12 cellular contexts compared by ENCODE assay signal in genomic region chr12:114408881-114409795, GRCh38. TPM values are rescaled to one million over a fixed set of nuclear protein-coding genes. Genes with fewer than 3 reads are reported as not detected.
A peak's percentile ranks its signal among the peaks of the same experiment; 100 is the strongest.
DNase-seq lines count a peak whose midpoint lies in the region; ATAC-seq and TF ChIP-seq lines count a peak whose summit lies in the region.
"Had no signal": no experiment of that assay in that cellular context is flagged by ENCODE, and none has a peak within 500 bp of the region (broad histone marks: within the 10 kb centered on the region; RNA-seq: fewer than 3 reads in every experiment).

No MANE protein-coding gene starts in this region.

- intact Hi-C loops in Right ventricle myocardium inferior (cut with DNase I) (loop anchor here (5.0 kb wide), 3 partner anchors 42 to 237 kb away; no protein-coding TSS in a partner anchor), cardiac septum (cut with DNase I) (no loop called here), aorta (cut with DNase I) (loop anchor here in 1 of 2 donors (10.0 kb wide), 1 partner anchor 244 kb away; no protein-coding TSS in a partner anchor), natural killer cell (cut with micrococcal nuclease) (no loop called here)
- intact Hi-C loops in naive thymus-derived CD4-positive, alpha-beta T cell (cut with micrococcal nuclease) = no loop called here
- intact Hi-C loops in CD4-positive, alpha-beta T cell (cut with DNase I, micrococcal nuclease) = no loop called here

- ATAC-seq in Right ventricle myocardium inferior = peak; percentile 60
- ATAC-seq in naive thymus-derived CD4-positive, alpha-beta T cell = no peak
- ATAC-seq in aorta (ENCODE audit: low FRiP score) = no peak
- ATAC-seq in CD4-positive, alpha-beta T cell (ENCODE audit: poor library complexity) = no peak
- no peak for ATAC-seq in natural killer cell

- peaks cover 0 to 8% (median 3%) of the 10 kb centered on the region in 11 donors for H3K9me3 Mint-ChIP-seq in naive thymus-derived CD4-positive, alpha-beta T cell
- H3K9me3 Mint-ChIP-seq in CD4-positive, alpha-beta T cell = no peaks in the 10 kb centered on the region
- no peaks in the 10 kb centered on the region for H3K9me3 Mint-ChIP-seq in natural killer cell

- H3K4me1 ChIP-seq in esophagus (ENCODE audit: control insufficient read depth in 2 of 2, insufficient read depth in 2 of 2, low read length in 1 of 2) (peaks cover 2 to 3% of the 10 kb centered on the region in 2 donors), aorta (ENCODE audit: control insufficient read depth in 1 of 2, insufficient read depth in 2 of 2, low read length in 2 of 2) (no peaks in the 10 kb centered on the region)
- H3K4me1 ChIP-seq in naive thymus-derived CD4-positive, alpha-beta T cell (ENCODE audit: control insufficient read depth in 2 of 2, insufficient read depth in 2 of 2, low read length in 2 of 2) = no peaks in the 10 kb centered on the region

- H3K27ac Mint-ChIP-seq in naive thymus-derived CD4-positive, alpha-beta T cell = peak overlapping the region in 1 of 9 donors; percentile 73
- H3K27ac Mint-ChIP-seq in CD4-positive, alpha-beta T cell = no peak overlapping the region
- H3K27ac Mint-ChIP-seq in natural killer cell = no peak overlapping the region

- H3K4me3 ChIP-seq in esophagus (ENCODE audit: low read depth in 1 of 2, low read length in 2 of 2) (peak overlapping the region; percentile 34 to 50), aorta (ENCODE audit: low read length in 2 of 2) (peak overlapping the region; percentile 1 to 2)
- H3K4me3 ChIP-seq in naive thymus-derived CD4-positive, alpha-beta T cell (ENCODE audit: low read length) = no peak overlapping the region

- peak overlapping the region; percentile 70 to 74 for H3K27ac ChIP-seq in esophagus (ENCODE audit: low read depth in 2 of 2, low read length in 1 of 2)
- no peak overlapping the region for H3K27ac ChIP-seq in naive thymus-derived CD4-positive, alpha-beta T cell (ENCODE audit: low read depth, low read length)
- H3K27ac ChIP-seq in aorta (ENCODE audit: low read depth in 1 of 2, low read length in 2 of 2) = no peak overlapping the region
- H3K27ac ChIP-seq in CD4-positive, alpha-beta T cell (ENCODE audit: low read depth, low read length) = no peak overlapping the region
- H3K27ac ChIP-seq: HL-60 had no signal

- no peaks in the 10 kb centered on the region for H3K36me3 ChIP-seq in esophagus (ENCODE audit: control insufficient read depth in 2 of 2, insufficient read depth in 2 of 2, low read length in 1 of 2)
- no peaks in the 10 kb centered on the region for H3K36me3 ChIP-seq in naive thymus-derived CD4-positive, alpha-beta T cell (ENCODE audit: control insufficient read depth in 2 of 3, insufficient read depth in 3 of 3, low read length in 3 of 3)
- H3K36me3 ChIP-seq in aorta (ENCODE audit: control insufficient read depth in 1 of 2, insufficient read depth in 2 of 2, low read length in 1 of 2) = no peaks in the 10 kb centered on the region

- peak overlapping the region in 7 of 10 donors; percentile 20 to 71 (median 48) for H3K4me3 Mint-ChIP-seq in naive thymus-derived CD4-positive, alpha-beta T cell
- no peak overlapping the region for H3K4me3 Mint-ChIP-seq in CD4-positive, alpha-beta T cell
- H3K4me3 Mint-ChIP-seq in natural killer cell = no peak overlapping the region

- peaks cover 5 to 23% (median 19%) of the 10 kb centered on the region in 7 donors for H3K4me1 Mint-ChIP-seq in naive thymus-derived CD4-positive, alpha-beta T cell
- H3K4me1 Mint-ChIP-seq in CD4-positive, alpha-beta T cell (ENCODE audit: low read depth) = peaks cover 4% of the 10 kb centered on the region
- no peaks in the 10 kb centered on the region for H3K4me1 Mint-ChIP-seq in natural killer cell

- CTCF ChIA-PET in naive thymus-derived CD4-positive, alpha-beta T cell (lab: Charles Lee) = no interaction called here
- CTCF ChIA-PET in CD4-positive, alpha-beta T cell (lab: Charles Lee) = no interaction called here

- H3K27me3 ChIP-seq in esophagus (ENCODE audit: control insufficient read depth in 1 of 2, insufficient read depth in 2 of 2, low read length in 2 of 2) = peaks cover 8 to 32% of the 10 kb centered on the region in 2 donors
- H3K27me3 ChIP-seq in naive thymus-derived CD4-positive, alpha-beta T cell (ENCODE audit: control insufficient read depth in 2 of 2, insufficient read depth in 2 of 2, low read length in 2 of 2) = peaks cover 0 to 15% of the 10 kb centered on the region in 2 donors
- H3K27me3 ChIP-seq in aorta (ENCODE audit: control insufficient read depth in 1 of 2, insufficient read depth in 2 of 2, low read length in 1 of 2) = peaks cover 0 to 4% of the 10 kb centered on the region in 2 donors
- H3K27me3 ChIP-seq in CD4-positive, alpha-beta T cell (ENCODE audit: control insufficient read depth, insufficient read depth, low read length) = peaks cover 96% of the 10 kb centered on the region

- peaks cover 0 to 9% (median 0%) of the 10 kb centered on the region in 5 donors for H3K36me3 Mint-ChIP-seq in naive thymus-derived CD4-positive, alpha-beta T cell
- no peaks in the 10 kb centered on the region for H3K36me3 Mint-ChIP-seq in CD4-positive, alpha-beta T cell (ENCODE audit: low read depth)
- H3K36me3 Mint-ChIP-seq in natural killer cell = peaks cover 13% of the 10 kb centered on the region

- WGBS in esophagus, 2 donors = 3 to 5% methylated on average over 67 of the region's 67 CpGs
- 4 to 14% methylated on average over 66 to 67 of the region's 67 CpGs for WGBS in aorta, 2 donors

- H3K9me3 ChIP-seq in esophagus (ENCODE audit: control insufficient read depth in 2 of 2, insufficient read depth in 1 of 2, low read depth in 1 of 2, low read length in 1 of 2) (peaks cover 0 to 2% of the 10 kb centered on the region in 2 donors), aorta (ENCODE audit: control insufficient read depth, low read length) (no peaks in the 10 kb centered on the region)
- no peaks in the 10 kb centered on the region for H3K9me3 ChIP-seq in naive thymus-derived CD4-positive, alpha-beta T cell (ENCODE audit: control insufficient read depth in 2 of 3, low read length in 3 of 3)
- no peaks in the 10 kb centered on the region for H3K9me3 ChIP-seq in CD4-positive, alpha-beta T cell (ENCODE audit: control insufficient read depth, low read length)

- TF ChIP-seq CTCF in CD4-positive, alpha-beta T cell (IDR thresholded peaks at IDR 0.05) = no peak
- no peak for TF ChIP-seq CTCF in natural killer cell (IDR thresholded peaks at IDR 0.05)

- POLR2A ChIA-PET in naive thymus-derived CD4-positive, alpha-beta T cell (lab: Charles Lee) = no interaction called here
- POLR2A ChIA-PET in CD4-positive, alpha-beta T cell (lab: Charles Lee) = no interaction called here

- H3K27me3 Mint-ChIP-seq in naive thymus-derived CD4-positive, alpha-beta T cell = peaks cover 84 to 95% (median 90%) of the 10 kb centered on the region in 5 donors
- peaks cover 90% of the 10 kb centered on the region for H3K27me3 Mint-ChIP-seq in CD4-positive, alpha-beta T cell
- H3K27me3 Mint-ChIP-seq in natural killer cell (ENCODE audit: low read depth in 2 of 2) = peaks cover 73 to 93% of the 10 kb centered on the region in 2 donors

- DNase-seq in Right ventricle myocardium inferior (ENCODE audit: missing footprints) = peak; percentile 83
- no peak for DNase-seq in cardiac septum (ENCODE audit: low spot score)
- no peak for DNase-seq in naive thymus-derived CD4-positive, alpha-beta T cell
- DNase-seq in aorta = no peak
- no peak for DNase-seq in CD4-positive, alpha-beta T cell
- DNase-seq in CD1c-positive myeloid dendritic cell (ENCODE audit: extremely low spot score) = no peak
- DNase-seq in natural killer cell = no peak
- DNase-seq: activated CD4-positive, alpha-beta T cell treated with anti-CD3 and anti-CD28 coated beads for 1 hour had no signal

RNA-seq across cellular contexts. Expression of gene TBX5, which starts 3.2 kb away (rescaled TPM):
- total RNA-seq in Right ventricle myocardium inferior = 55.8 TPM
- 34.6 TPM for total RNA-seq in cardiac septum
- 1 to 10 TPM in 1 of 2 donors, under 1 TPM in 1; 0.51 to 1.2 TPM for polyA plus RNA-seq in esophagus
- total RNA-seq in naive thymus-derived CD4-positive, alpha-beta T cell = not detected
- not detected for polyA plus RNA-seq in naive thymus-derived CD4-positive, alpha-beta T cell
- total RNA-seq in aorta = under 1 TPM in 1 of 2 donors, not detected in 1; 0.42 TPM
- under 1 TPM in 1 of 2 donors, not detected in 1; 0.33 TPM for polyA plus RNA-seq in aorta
- not detected for total RNA-seq in CD4-positive, alpha-beta T cell
- total RNA-seq in natural killer cell = not detected
- total RNA-seq: frontal cortex, NCI-H460 had no signal

Comparison
In these comparisons a context has a peak if more than half of its experiments do, and no peak if none do; other contexts are left out.
1. H3K27ac ChIP-seq: peak in esophagus (2 of 2); none in naive thymus-derived CD4-positive, alpha-beta T cell (single experiment), aorta (0 of 2) and CD4-positive, alpha-beta T cell (single experiment).
2. H3K4me3 Mint-ChIP-seq: peak in naive thymus-derived CD4-positive, alpha-beta T cell (7 of 10); none in CD4-positive, alpha-beta T cell (single experiment) and natural killer cell (single experiment).
3. RNA of gene TBX5, which starts 3.2 kb away (total RNA-seq): 55.8 TPM in Right ventricle myocardium inferior (single experiment) and 34.6 TPM in cardiac septum (single experiment); 0.42 TPM in aorta, not detected in naive thymus-derived CD4-positive, alpha-beta T cell, not detected in CD4-positive, alpha-beta T cell and not detected in natural killer cell; every median in the first group is over 10 times any median in the second.